1 cellular context compared by ENCODE assay signal in genomic region chr12:3299929-3300832, GRCh38.
TF ChIP-seq lines count a peak whose summit lies in the region.

No MANE protein-coding gene starts in this region.

TF ChIP-seq in SK-N-SH, 30 proteins besides CTCF, POLR2A, EP300 and RAD21 (continued from another document):
- no peak for TF ChIP-seq IRF3 (IDR thresholded peaks at IDR 0.05; ENCODE audit: low read depth, low read length)
- TF ChIP-seq ELF1 (IDR thresholded peaks at IDR 0.05), result peak; percentile 53; the same call in 1 of the 2 replicates
- no peak for TF ChIP-seq ZBTB33 (IDR thresholded peaks at IDR 0.05; ENCODE audit: borderline replicate concordance, low read depth)
- no peak for TF ChIP-seq NRF1 (IDR thresholded peaks at IDR 0.05; ENCODE audit: low read depth, low read length)
- TF ChIP-seq NFIC (IDR thresholded peaks at IDR 0.05; ENCODE audit: borderline replicate concordance), result peak; percentile 54
- TF ChIP-seq POLR2AphosphoS5 (IDR thresholded peaks at IDR 0.05; ENCODE audit: low read depth, low read length), result no peak
- TF ChIP-seq PBX3 (IDR thresholded peaks at IDR 0.05), result peak; percentile 48; the same call in 1 of the 2 replicates
- TF ChIP-seq TAF1 (IDR thresholded peaks at IDR 0.05; ENCODE audit: borderline replicate concordance, low read depth, low read length), result no peak
- no peak for TF ChIP-seq GABPA (IDR thresholded peaks at IDR 0.05; ENCODE audit: low read depth)
- TF ChIP-seq JUND (IDR thresholded peaks at IDR 0.05), result no peak; the same call in 1 of the 2 replicates
- TF ChIP-seq FOXJ3 (CRISPR knock-in tag; IDR thresholded peaks at IDR 0.05), result no peak
- no peak for TF ChIP-seq GATA2 (CRISPR knock-in tag; IDR thresholded peaks at IDR 0.05)
- peak; percentile 77 for TF ChIP-seq TCF12 (IDR thresholded peaks at IDR 0.05)
- TF ChIP-seq FOXM1 (IDR thresholded peaks at IDR 0.05; ENCODE audit: low read depth), result no peak
- TF ChIP-seq YY1 (IDR thresholded peaks at IDR 0.05; ENCODE audit: low read depth), result no peak
- TF ChIP-seq TEAD4 (IDR thresholded peaks at IDR 0.05; ENCODE audit: borderline replicate concordance, insufficient read depth), result no peak
- TF ChIP-seq REST (IDR thresholded peaks at IDR 0.05; ENCODE audit: low read depth, low read length), result no peak
- peak; percentile 52; the same call in 1 of the 2 replicates for TF ChIP-seq FOSL2 (IDR thresholded peaks at IDR 0.05; ENCODE audit: borderline replicate concordance, low read depth)
- 0 out of 2 replicates have a peak, but pooled peaks have one; percentile 10 for TF ChIP-seq SIN3A (IDR thresholded peaks at IDR 0.05; ENCODE audit: borderline replicate concordance, low read depth, low read length)
- TF ChIP-seq USF2 (IDR thresholded peaks at IDR 0.05; ENCODE audit: borderline replicate concordance, low read depth, low read length), result no peak
- no peak for TF ChIP-seq MEF2A (IDR thresholded peaks at IDR 0.05; ENCODE audit: borderline replicate concordance, low read depth)
